Comparison of ENCODE assay signal across 8 cellular contexts in genomic region chr12:56645717-56646446, GRCh38. TPM values are rescaled to one million over a fixed set of nuclear protein-coding genes. Genes with fewer than 3 reads are reported as not detected.
DNase-seq lines count a peak whose midpoint lies in the region; ATAC-seq and TF ChIP-seq lines count a peak whose summit lies in the region.

ATP5F1B (minus strand) TSS chr12:56645984; CDS start chr12:56645963, 21 bp downstream.

- peak within 1 kb of the TSS; percentile 86 for H3K27ac ChIP-seq in hepatocyte

- TF ChIP-seq CTCF in hepatocyte (IDR thresholded peaks at IDR 0.05; ENCODE audit: poor library complexity), result no peak

- H3K9me3 ChIP-seq in hepatocyte (ENCODE audit: low read depth), result no peaks in the 10 kb centered on the region

- H3K4me2 ChIP-seq in hepatocyte, result peak within 1 kb of the TSS; percentile 96

- peak within 1 kb of the TSS; percentile 59 for H2AFZ ChIP-seq in hepatocyte

- no peaks in the 10 kb centered on the region for H3K36me3 ChIP-seq in hepatocyte (replicated peaks; ENCODE audit: insufficient read depth, low read depth)

- H4K20me1 ChIP-seq in hepatocyte (ENCODE audit: insufficient read depth, poor library complexity, severe bottlenecking), result peaks cover 22% of the 10 kb centered on the region

- H3K4me1 ChIP-seq in hepatocyte (ENCODE audit: insufficient read depth), result peaks cover 12% of the 10 kb centered on the region

- H3K4me3 ChIP-seq in hepatocyte, result peak within 1 kb of the TSS; percentile 68

- H3K79me2 ChIP-seq in hepatocyte, result peaks cover 47% of the 10 kb centered on the region

- WGBS in hepatocyte (ENCODE audit: low lambda C conversion rate, missing lambda C conversion rate), result 2% methylated on average over 39 of the region's 39 CpGs

- no peaks in the 10 kb centered on the region for H3K27me3 ChIP-seq in hepatocyte

- H3K9me2 ChIP-seq in hepatocyte (replicated peaks; ENCODE audit: insufficient read depth), result no peaks in the 10 kb centered on the region

- peak; percentile 96 to 100 for DNase-seq in NCI-H2081 (lab: John Stamatoyannopoulos, UW)
- DNase-seq in T1000 (lab: John Stamatoyannopoulos, UW), result peak; percentile 96
- DNase-seq in astrocyte of the hippocampus (ENCODE audit: low read depth, low spot score), result peak; percentile 100
- DNase-seq in hepatocyte (ENCODE audit: low spot score), result peak; percentile 96
- peak; percentile 100 for DNase-seq in renal cortical epithelial cell (ENCODE audit: low read depth)
- no peak for DNase-seq in cortex of kidney (lab: John Stamatoyannopoulos, UW)

- ATAC-seq in GM18508 (IDR thresholded peaks at IDR 0.05; ENCODE audit: insufficient read depth, unreplicated experiment) (peak; percentile 99), HG03025 (IDR thresholded peaks at IDR 0.05; ENCODE audit: low FRiP score, unreplicated experiment) (peak; percentile 99)

RNA-seq across cellular contexts. Expression of gene ATP5F1B, which starts in this region (rescaled TPM):
- total RNA-seq in hepatocyte, result 478 and 579 TPM in 2 replicates
- polyA plus RNA-seq in hepatocyte, result 950 and 953 TPM in 2 replicates
- total RNA-seq in renal cortical epithelial cell, result 598 and 691 TPM in 2 replicates
